7 cellular contexts compared by ENCODE assay signal in the genomic region with DNA sequence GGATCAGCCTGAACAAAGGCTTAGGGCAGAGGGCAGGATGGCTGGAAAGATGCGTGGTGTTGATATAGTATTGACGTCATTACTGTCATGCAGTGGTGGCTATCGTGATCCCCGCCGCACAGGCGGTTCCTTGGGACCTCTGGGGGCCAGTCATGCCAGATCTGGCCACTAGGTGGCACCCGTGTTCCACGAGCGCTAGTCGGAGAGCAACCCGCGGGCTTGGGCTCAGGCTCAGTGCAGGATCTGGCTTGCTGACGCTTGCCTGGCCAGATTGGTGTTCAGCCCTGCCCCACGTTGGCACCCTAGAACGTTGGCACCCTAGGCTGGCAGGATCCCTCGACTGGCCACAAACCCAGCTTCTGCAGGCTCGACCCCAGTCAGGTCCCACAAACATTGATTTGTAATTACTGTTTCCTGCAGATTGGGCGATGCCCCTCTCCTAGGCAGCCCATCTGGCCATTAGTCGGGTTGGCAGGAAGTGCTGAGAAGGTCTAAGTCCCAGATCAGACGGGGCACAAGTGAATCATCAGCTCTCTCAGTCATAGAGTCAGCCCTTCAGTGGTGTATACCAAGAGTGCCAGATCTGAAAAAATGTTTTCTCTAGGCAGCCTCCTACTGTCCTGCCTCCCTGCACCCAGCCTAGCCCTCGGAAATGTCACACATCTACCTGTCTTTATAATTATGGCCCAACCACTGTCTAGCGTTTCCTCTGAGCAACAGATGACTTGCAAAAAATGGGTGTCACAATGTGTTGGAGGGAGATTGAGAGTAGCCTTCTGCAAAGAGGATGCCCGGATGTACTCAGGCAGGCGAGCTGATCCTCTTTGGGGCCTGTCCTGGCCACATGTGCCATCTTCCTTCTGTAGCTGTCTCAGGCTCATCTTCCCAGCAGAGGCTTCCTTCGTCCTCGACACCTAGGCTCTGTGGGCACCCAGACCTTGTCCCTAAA.
DNase-seq lines count a peak whose midpoint lies in the region; ATAC-seq, FAIRE-seq and TF ChIP-seq lines count a peak whose summit lies in the region.

No MANE protein-coding gene starts in this region.

- peak; percentile 99 for TF ChIP-seq CTCF in NB4 (IDR thresholded peaks at IDR 0.05; ENCODE audit: low read depth, low read length)
- peak; percentile 99 to 100 (median 99) for TF ChIP-seq CTCF in adrenal gland (IDR thresholded peaks at IDR 0.05)
- peak; percentile 98 to 100 for TF ChIP-seq CTCF in right atrium auricular region (IDR thresholded peaks at IDR 0.05)
- TF ChIP-seq CTCF in gastrocnemius medialis (IDR thresholded peaks at IDR 0.05 in 4 of 5, conservative IDR thresholded peaks at IDR 0.05 in 1 of 5): peak; percentile 95 to 100 (median 98)

- TF ChIP-seq POLR2A in GM12892 (IDR thresholded peaks at IDR 0.05; ENCODE audit: low read depth, low read length) (no peak), NB4 (IDR thresholded peaks at IDR 0.05; ENCODE audit: extremely low read depth, insufficient read length) (no peak), adrenal gland (IDR thresholded peaks at IDR 0.05) (no peak), gastrocnemius medialis (IDR thresholded peaks at IDR 0.05) (no peak)

- peaks cover 0 to 10% of the 10 kb centered on the region in 2 donors for H3K4me1 ChIP-seq in adrenal gland (replicated peaks in 1 of 2)
- peaks cover 0 to 30% of the 10 kb centered on the region in 2 donors for H3K4me1 ChIP-seq in right atrium auricular region
- peaks cover 0 to 21% of the 10 kb centered on the region in 2 donors for H3K4me1 ChIP-seq in gastrocnemius medialis

- H3K27ac Mint-ChIP-seq in T-cell: no peak overlapping the region

- FAIRE-seq in GM12892 (lab: Jason Lieb, UNC): peak; percentile 96

- ATAC-seq in HG02588 (IDR thresholded peaks at IDR 0.05; ENCODE audit: unreplicated experiment): peak; percentile 95
- ATAC-seq in T-cell (replicated peaks in 1 of 4): peak; percentile 85 to 89 (median 86)
- peak; percentile 86 to 91 for ATAC-seq in gastrocnemius medialis

- intact Hi-C loops in adrenal gland (cut with DNase I): loop anchor here (2.0 to 10.0 kb wide), 2 partner anchors 68 to 72 kb away; no protein-coding TSS in a partner anchor
- intact Hi-C loops in gastrocnemius medialis (cut with DNase I; ENCODE audit: low total_unique reads): loop anchor here (1.0 to 2.0 kb wide), 2 partner anchors 68 to 1192 kb away; no protein-coding TSS in a partner anchor

- H3K36me3 ChIP-seq in adrenal gland (replicated peaks in 1 of 2): no peaks in the 10 kb centered on the region
- no peaks in the 10 kb centered on the region for H3K36me3 ChIP-seq in right atrium auricular region
- H3K36me3 ChIP-seq in gastrocnemius medialis: no peaks in the 10 kb centered on the region

- H3K27me3 Mint-ChIP-seq in T-cell: peaks cover 8 to 15% of the 10 kb centered on the region in 2 donors

- H3K36me3 Mint-ChIP-seq in T-cell: no peaks in the 10 kb centered on the region

- H3K27me3 ChIP-seq in adrenal gland: no peaks in the 10 kb centered on the region
- no peaks in the 10 kb centered on the region for H3K27me3 ChIP-seq in right atrium auricular region
- no peaks in the 10 kb centered on the region for H3K27me3 ChIP-seq in gastrocnemius medialis

- CTCF ChIA-PET in T-cell (lab: Charles Lee): interaction anchor here (0.6 to 2.4 kb wide), 11 partner anchors 33 to 1199 kb away, joined by 3 to 14 read pairs (median 4); no protein-coding TSS in a partner anchor

- in situ Hi-C loops in gastrocnemius medialis (cut with MboI; ENCODE audit: low sequenced_read_pairs in 4 of 4): loop anchor here (5.0 to 25.0 kb wide), 3 partner anchors 69 to 1192 kb away; no protein-coding TSS in a partner anchor

- H3K27ac ChIP-seq in adrenal gland (no peak overlapping the region), right atrium auricular region (peak overlapping the region in 1 of 2 donors; percentile 14), gastrocnemius medialis (no peak overlapping the region)

- peak overlapping the region in 1 of 3 donors; percentile 16 for H3K4me3 Mint-ChIP-seq in T-cell

- peaks cover 11 to 16% (median 12%) of the 10 kb centered on the region in 3 donors for H3K4me1 Mint-ChIP-seq in T-cell

- no peaks in the 10 kb centered on the region for H3K9me3 Mint-ChIP-seq in T-cell

- POLR2A ChIA-PET in T-cell (lab: Charles Lee): no interaction called here

- no peaks in the 10 kb centered on the region for H3K9me3 ChIP-seq in adrenal gland (replicated peaks in 1 of 3)
- no peaks in the 10 kb centered on the region for H3K9me3 ChIP-seq in right atrium auricular region
- no peaks in the 10 kb centered on the region for H3K9me3 ChIP-seq in gastrocnemius medialis

- H3K4me3 ChIP-seq in NB4 (ENCODE audit: low read depth, low read length) (no peak overlapping the region), adrenal gland (no peak overlapping the region), right atrium auricular region (no peak overlapping the region), gastrocnemius medialis (peak overlapping the region in 1 of 4 donors; percentile 31)

- 21 to 50% (median 22%) methylated on average over 10 to 26 of the region's 26 CpGs for WGBS in adrenal gland, 4 donors

- peak; percentile 55 for DNase-seq in GM12892 (ENCODE audit: insufficient read length)
- DNase-seq in NB4 (ENCODE audit: low read depth): peak; percentile 81
- DNase-seq in T-cell: peak; percentile 22 to 84 (median 72)
- DNase-seq in adrenal gland: peak; percentile 76 to 93 (median 86)
- DNase-seq in right atrium auricular region (ENCODE audit: low spot score): peak; percentile 83
- peak; percentile 58 to 64 for DNase-seq in gastrocnemius medialis
